In the genomic region with DNA sequence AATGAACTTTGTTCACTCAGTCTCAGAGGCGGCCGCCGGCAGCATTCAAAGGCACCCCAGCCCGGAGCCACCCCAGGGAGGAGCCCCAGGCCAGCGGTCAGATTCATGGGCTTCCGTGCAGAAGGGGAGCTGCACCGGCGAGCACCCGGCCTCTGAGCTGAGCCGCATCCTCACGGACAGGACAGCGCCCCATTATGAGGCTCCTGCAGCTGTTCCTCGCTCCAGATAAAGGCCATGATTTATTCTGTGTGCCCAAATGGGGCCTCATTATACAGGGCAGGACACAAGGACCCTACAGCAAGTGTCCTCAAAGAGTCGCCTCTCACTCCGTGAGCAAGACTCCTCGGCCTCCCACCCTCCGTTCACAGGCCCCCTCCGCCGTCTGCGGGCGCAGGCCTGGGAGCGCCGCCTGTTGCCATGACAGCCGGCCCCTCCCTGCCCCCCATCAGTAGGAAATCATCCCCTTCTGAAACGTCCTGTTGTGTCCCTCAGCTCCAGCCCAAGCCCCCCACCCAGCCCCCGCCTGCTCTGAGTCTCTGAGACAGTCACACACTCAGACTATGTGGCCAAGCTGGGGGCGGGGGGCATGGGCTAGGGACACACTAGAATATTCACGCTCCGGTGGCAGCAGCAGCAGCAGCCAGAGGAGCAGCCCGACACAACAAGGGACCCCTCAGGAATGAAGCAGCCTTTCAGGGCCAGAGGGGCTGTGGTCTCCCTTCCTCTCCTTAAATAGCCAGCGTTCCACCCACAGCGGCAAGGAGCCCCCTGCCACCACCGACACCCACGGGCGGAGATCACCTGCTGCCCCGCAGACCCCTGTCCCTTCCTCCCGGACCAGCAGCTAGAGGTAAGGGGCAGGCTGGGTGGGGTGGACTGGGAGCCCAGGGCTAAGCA, we compare ENCODE assay signal across 1 cellular context.
TF ChIP-seq lines count a peak whose summit lies in the region.

A gene with protein sequence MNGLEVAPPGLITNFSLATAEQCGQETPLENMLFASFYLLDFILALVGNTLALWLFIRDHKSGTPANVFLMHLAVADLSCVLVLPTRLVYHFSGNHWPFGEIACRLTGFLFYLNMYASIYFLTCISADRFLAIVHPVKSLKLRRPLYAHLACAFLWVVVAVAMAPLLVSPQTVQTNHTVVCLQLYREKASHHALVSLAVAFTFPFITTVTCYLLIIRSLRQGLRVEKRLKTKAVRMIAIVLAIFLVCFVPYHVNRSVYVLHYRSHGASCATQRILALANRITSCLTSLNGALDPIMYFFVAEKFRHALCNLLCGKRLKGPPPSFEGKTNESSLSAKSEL (plus strand): TSS at position 759 of the 897 bp plus-strand sequence. CDS start 4,583 bp downstream, outside the sequence.

TF ChIP-seq in HepG2, 621 proteins besides CTCF, POLR2A, EP300 and RAD21 (continued from another document and continues in another):
- TF ChIP-seq, protein P1, sequence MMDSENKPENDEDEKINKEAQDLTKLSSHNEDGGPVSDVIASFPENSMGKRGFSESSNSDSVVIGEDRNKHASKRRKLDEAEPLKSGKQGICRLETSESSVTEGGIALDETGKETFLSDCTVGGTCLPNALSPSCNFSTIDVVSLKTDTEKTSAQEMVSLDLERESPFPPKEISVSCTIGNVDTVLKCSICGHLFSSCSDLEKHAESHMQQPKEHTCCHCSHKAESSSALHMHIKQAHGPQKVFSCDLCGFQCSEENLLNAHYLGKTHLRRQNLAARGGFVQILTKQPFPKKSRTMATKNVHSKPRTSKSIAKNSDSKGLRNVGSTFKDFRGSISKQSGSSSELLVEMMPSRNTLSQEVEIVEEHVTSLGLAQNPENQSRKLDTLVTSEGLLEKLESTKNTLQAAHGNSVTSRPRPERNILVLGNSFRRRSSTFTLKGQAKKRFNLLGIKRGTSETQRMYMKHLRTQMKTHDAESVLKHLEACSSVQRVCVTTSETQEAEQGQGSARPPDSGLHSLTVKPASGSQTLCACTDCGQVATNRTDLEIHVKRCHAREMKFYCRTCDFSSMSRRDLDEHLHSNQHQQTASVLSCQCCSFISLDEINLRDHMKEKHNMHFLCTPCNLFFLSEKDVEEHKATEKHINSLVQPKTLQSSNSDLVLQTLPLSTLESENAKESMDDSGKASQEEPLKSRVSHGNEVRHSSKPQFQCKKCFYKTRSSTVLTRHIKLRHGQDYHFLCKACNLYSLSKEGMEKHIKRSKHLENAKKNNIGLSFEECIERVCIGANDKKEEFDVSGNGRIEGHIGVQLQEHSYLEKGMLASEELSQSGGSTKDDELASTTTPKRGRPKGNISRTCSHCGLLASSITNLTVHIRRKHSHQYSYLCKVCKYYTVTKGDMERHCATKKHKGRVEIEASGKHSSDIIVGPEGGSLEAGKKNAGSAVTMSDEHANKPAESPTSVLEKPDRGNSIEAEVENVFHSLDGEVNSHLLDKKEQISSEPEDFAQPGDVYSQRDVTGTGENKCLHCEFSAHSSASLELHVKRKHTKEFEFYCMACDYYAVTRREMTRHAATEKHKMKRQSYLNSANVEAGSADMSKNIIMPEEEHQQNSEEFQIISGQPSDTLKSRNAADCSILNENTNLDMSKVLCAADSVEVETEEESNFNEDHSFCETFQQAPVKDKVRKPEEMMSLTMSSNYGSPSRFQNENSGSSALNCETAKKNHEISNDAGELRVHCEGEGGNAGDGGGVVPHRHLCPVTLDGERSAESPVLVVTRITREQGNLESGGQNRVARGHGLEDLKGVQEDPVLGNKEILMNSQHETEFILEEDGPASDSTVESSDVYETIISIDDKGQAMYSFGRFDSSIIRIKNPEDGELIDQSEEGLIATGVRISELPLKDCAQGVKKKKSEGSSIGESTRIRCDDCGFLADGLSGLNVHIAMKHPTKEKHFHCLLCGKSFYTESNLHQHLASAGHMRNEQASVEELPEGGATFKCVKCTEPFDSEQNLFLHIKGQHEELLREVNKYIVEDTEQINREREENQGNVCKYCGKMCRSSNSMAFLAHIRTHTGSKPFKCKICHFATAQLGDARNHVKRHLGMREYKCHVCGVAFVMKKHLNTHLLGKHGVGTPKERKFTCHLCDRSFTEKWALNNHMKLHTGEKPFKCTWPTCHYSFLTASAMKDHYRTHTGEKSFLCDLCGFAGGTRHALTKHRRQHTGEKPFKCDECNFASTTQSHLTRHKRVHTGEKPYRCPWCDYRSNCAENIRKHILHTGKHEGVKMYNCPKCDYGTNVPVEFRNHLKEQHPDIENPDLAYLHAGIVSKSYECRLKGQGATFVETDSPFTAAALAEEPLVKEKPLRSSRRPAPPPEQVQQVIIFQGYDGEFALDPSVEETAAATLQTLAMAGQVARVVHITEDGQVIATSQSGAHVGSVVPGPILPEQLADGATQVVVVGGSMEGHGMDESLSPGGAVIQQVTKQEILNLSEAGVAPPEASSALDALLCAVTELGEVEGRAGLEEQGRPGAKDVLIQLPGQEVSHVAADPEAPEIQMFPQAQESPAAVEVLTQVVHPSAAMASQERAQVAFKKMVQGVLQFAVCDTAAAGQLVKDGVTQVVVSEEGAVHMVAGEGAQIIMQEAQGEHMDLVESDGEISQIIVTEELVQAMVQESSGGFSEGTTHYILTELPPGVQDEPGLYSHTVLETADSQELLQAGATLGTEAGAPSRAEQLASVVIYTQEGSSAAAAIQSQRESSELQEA (CRISPR knock-in tag; IDR thresholded peaks at IDR 0.05; ENCODE audit: not compliant biosample characterization), result no peak
- TF ChIP-seq, protein P2, sequence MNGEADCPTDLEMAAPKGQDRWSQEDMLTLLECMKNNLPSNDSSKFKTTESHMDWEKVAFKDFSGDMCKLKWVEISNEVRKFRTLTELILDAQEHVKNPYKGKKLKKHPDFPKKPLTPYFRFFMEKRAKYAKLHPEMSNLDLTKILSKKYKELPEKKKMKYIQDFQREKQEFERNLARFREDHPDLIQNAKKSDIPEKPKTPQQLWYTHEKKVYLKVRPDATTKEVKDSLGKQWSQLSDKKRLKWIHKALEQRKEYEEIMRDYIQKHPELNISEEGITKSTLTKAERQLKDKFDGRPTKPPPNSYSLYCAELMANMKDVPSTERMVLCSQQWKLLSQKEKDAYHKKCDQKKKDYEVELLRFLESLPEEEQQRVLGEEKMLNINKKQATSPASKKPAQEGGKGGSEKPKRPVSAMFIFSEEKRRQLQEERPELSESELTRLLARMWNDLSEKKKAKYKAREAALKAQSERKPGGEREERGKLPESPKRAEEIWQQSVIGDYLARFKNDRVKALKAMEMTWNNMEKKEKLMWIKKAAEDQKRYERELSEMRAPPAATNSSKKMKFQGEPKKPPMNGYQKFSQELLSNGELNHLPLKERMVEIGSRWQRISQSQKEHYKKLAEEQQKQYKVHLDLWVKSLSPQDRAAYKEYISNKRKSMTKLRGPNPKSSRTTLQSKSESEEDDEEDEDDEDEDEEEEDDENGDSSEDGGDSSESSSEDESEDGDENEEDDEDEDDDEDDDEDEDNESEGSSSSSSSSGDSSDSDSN (CRISPR knock-in tag; IDR thresholded peaks at IDR 0.05), result peak; percentile 73; the same call in 1 of the 2 replicates
- TF ChIP-seq DMAP1 (CRISPR knock-in tag; IDR thresholded peaks at IDR 0.05) (no peak), ZNF746 (CRISPR knock-in tag; IDR thresholded peaks at IDR 0.05) (no peak), HOXA9 (CRISPR knock-in tag; IDR thresholded peaks at IDR 0.05; ENCODE audit: borderline replicate concordance) (no peak), ZNF138 (CRISPR knock-in tag; IDR thresholded peaks at IDR 0.05; ENCODE audit: low read depth) (no peak), EZH2 (conservative IDR thresholded peaks at IDR 0.05; ENCODE audit: low read depth, low read length) (no peak), ZNF713 (CRISPR knock-in tag; IDR thresholded peaks at IDR 0.05) (no peak), MAFG (CRISPR knock-in tag; IDR thresholded peaks at IDR 0.05) (no peak), NR2F6 (IDR thresholded peaks at IDR 0.05) (no peak), NR2F6 (CRISPR knock-in tag; IDR thresholded peaks at IDR 0.05) (no peak), TCF7 (IDR thresholded peaks at IDR 0.05; ENCODE audit: low read depth) (peak; percentile 47; the same call in 1 of the 2 replicates), KAT8 (CRISPR knock-in tag; IDR thresholded peaks at IDR 0.05) (no peak), ZNF572 (CRISPR knock-in tag; IDR thresholded peaks at IDR 0.05) (no peak)
- TF ChIP-seq, protein P3, sequence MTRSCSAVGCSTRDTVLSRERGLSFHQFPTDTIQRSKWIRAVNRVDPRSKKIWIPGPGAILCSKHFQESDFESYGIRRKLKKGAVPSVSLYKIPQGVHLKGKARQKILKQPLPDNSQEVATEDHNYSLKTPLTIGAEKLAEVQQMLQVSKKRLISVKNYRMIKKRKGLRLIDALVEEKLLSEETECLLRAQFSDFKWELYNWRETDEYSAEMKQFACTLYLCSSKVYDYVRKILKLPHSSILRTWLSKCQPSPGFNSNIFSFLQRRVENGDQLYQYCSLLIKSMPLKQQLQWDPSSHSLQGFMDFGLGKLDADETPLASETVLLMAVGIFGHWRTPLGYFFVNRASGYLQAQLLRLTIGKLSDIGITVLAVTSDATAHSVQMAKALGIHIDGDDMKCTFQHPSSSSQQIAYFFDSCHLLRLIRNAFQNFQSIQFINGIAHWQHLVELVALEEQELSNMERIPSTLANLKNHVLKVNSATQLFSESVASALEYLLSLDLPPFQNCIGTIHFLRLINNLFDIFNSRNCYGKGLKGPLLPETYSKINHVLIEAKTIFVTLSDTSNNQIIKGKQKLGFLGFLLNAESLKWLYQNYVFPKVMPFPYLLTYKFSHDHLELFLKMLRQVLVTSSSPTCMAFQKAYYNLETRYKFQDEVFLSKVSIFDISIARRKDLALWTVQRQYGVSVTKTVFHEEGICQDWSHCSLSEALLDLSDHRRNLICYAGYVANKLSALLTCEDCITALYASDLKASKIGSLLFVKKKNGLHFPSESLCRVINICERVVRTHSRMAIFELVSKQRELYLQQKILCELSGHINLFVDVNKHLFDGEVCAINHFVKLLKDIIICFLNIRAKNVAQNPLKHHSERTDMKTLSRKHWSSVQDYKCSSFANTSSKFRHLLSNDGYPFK (CRISPR knock-in tag; IDR thresholded peaks at IDR 0.05; ENCODE audit: borderline replicate concordance), result no peak
- TF ChIP-seq, protein P4, sequence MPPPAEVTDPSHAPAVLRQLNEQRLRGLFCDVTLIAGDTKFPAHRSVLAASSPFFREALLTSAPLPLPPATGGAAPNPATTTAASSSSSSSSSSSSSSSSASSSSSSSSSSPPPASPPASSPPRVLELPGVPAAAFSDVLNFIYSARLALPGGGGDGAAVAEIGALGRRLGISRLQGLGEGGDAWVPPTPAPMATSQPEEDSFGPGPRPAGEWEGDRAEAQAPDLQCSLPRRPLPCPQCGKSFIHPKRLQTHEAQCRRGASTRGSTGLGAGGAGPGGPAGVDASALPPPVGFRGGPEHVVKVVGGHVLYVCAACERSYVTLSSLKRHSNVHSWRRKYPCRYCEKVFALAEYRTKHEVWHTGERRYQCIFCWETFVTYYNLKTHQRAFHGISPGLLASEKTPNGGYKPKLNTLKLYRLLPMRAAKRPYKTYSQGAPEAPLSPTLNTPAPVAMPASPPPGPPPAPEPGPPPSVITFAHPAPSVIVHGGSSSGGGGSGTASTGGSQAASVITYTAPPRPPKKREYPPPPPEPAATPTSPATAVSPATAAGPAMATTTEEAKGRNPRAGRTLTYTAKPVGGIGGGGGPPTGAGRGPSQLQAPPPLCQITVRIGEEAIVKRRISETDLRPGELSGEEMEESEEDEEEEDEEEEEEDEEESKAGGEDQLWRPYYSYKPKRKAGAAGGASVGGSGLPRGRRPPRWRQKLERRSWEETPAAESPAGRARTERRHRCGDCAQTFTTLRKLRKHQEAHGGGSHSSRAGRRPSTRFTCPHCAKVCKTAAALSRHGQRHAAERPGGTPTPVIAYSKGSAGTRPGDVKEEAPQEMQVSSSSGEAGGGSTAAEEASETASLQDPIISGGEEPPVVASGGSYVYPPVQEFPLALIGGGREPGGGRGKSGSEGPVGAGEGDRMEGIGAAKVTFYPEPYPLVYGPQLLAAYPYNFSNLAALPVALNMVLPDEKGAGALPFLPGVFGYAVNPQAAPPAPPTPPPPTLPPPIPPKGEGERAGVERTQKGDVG (CRISPR knock-in tag; IDR thresholded peaks at IDR 0.05; ENCODE audit: borderline replicate concordance), result no peak
- TF ChIP-seq, protein P5, sequence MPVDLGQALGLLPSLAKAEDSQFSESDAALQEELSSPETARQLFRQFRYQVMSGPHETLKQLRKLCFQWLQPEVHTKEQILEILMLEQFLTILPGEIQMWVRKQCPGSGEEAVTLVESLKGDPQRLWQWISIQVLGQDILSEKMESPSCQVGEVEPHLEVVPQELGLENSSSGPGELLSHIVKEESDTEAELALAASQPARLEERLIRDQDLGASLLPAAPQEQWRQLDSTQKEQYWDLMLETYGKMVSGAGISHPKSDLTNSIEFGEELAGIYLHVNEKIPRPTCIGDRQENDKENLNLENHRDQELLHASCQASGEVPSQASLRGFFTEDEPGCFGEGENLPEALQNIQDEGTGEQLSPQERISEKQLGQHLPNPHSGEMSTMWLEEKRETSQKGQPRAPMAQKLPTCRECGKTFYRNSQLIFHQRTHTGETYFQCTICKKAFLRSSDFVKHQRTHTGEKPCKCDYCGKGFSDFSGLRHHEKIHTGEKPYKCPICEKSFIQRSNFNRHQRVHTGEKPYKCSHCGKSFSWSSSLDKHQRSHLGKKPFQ (CRISPR knock-in tag; IDR thresholded peaks at IDR 0.05; ENCODE audit: insufficient replicate concordance), result no peak
- TF ChIP-seq, protein P6, sequence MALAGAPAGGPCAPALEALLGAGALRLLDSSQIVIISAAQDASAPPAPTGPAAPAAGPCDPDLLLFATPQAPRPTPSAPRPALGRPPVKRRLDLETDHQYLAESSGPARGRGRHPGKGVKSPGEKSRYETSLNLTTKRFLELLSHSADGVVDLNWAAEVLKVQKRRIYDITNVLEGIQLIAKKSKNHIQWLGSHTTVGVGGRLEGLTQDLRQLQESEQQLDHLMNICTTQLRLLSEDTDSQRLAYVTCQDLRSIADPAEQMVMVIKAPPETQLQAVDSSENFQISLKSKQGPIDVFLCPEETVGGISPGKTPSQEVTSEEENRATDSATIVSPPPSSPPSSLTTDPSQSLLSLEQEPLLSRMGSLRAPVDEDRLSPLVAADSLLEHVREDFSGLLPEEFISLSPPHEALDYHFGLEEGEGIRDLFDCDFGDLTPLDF (CRISPR knock-in tag; IDR thresholded peaks at IDR 0.05), result no peak
